23 cellular contexts compared by ENCODE assay signal in genomic region chr7:145431834-145432233, GRCh38.
DNase-seq lines count a peak whose midpoint lies in the region; ATAC-seq and TF ChIP-seq lines count a peak whose summit lies in the region.
"Had no signal": no experiment of that assay in that cellular context is flagged by ENCODE, and none has a peak within 500 bp of the region (broad histone marks: within the 10 kb centered on the region; RNA-seq: fewer than 3 reads in every experiment).

No MANE protein-coding gene starts in this region.

- POLR2A ChIA-PET in activated CD4-positive, alpha-beta T cell treated with anti-CD3 and anti-CD28 coated beads for 36 hours (lab: Charles Lee): no interaction called here

- no peak for TF ChIP-seq CTCF in colonic mucosa (IDR thresholded peaks at IDR 0.05)

- intact Hi-C loops in activated CD4-positive, alpha-beta T cell treated with anti-CD3 and anti-CD28 coated beads for 36 hours (cut with DNase I, micrococcal nuclease): no loop called here
- intact Hi-C loops in colonic mucosa (cut with DNase I): no loop called here

- H3K27ac Mint-ChIP-seq in activated CD4-positive, alpha-beta T cell treated with anti-CD3 and anti-CD28 coated beads for 36 hours: no peak overlapping the region
- H3K27ac Mint-ChIP-seq in stimulated activated effector memory CD8-positive, alpha-beta T cell treated with anti-CD3 and anti-CD28 coated beads, Interleukin-12 subunit alpha, Interleukin-12 subunit beta, amount 100 ng/mL, for 72 hours: no peak overlapping the region
- H3K27ac Mint-ChIP-seq: B cell; CD4-positive, CD25-positive, alpha-beta regulatory T cell; T-helper 1 cell treated with Interleukin-12 subunit alpha and Interleukin-12 subunit beta and Interleukin-4 antibody, amounts not matched to agents 30 μg/mL and 1 μg/mL, for 36 hours had no signal

- H3K4me3 Mint-ChIP-seq in activated CD4-positive, alpha-beta T cell treated with anti-CD3 and anti-CD28 coated beads for 36 hours: no peak overlapping the region
- no peak overlapping the region for H3K4me3 Mint-ChIP-seq in stimulated activated effector memory CD8-positive, alpha-beta T cell treated with anti-CD3 and anti-CD28 coated beads, Interleukin-12 subunit alpha, Interleukin-12 subunit beta, amount 100 ng/mL, for 72 hours
- H3K4me3 Mint-ChIP-seq: B cell; CD4-positive, CD25-positive, alpha-beta regulatory T cell; T-helper 1 cell treated with Interleukin-12 subunit alpha and Interleukin-12 subunit beta and Interleukin-4 antibody, amounts not matched to agents 30 μg/mL and 1 μg/mL, for 36 hours had no signal

- no peak overlapping the region for H3K9ac ChIP-seq in colonic mucosa (ENCODE audit: low read depth in 2 of 2, low read length in 2 of 2)

- peaks cover 8% of the 10 kb centered on the region for H3K9me3 Mint-ChIP-seq in activated CD4-positive, alpha-beta T cell treated with anti-CD3 and anti-CD28 coated beads for 36 hours (ENCODE audit: low read depth)
- peaks cover 24% of the 10 kb centered on the region for H3K9me3 Mint-ChIP-seq in stimulated activated effector memory CD8-positive, alpha-beta T cell treated with anti-CD3 and anti-CD28 coated beads, Interleukin-12 subunit alpha, Interleukin-12 subunit beta, amount 100 ng/mL, for 72 hours

- no peaks in the 10 kb centered on the region for H3K27me3 Mint-ChIP-seq in activated CD4-positive, alpha-beta T cell treated with anti-CD3 and anti-CD28 coated beads for 36 hours
- H3K27me3 Mint-ChIP-seq: B cell; CD4-positive, CD25-positive, alpha-beta regulatory T cell had no signal

- H3K36me3 ChIP-seq in colonic mucosa: no peaks in the 10 kb centered on the region

- peak; percentile 9 for ATAC-seq in activated CD4-positive, alpha-beta T cell treated with anti-CD3 and anti-CD28 coated beads for 36 hours
- peak; percentile 53 for ATAC-seq in HG02571 (IDR thresholded peaks at IDR 0.05; ENCODE audit: unreplicated experiment)
- ATAC-seq in HG02981 (IDR thresholded peaks at IDR 0.05; ENCODE audit: unreplicated experiment): peak; percentile 58
- peak; percentile 31 for ATAC-seq in stimulated activated effector memory CD8-positive, alpha-beta T cell treated with anti-CD3 and anti-CD28 coated beads, Interleukin-12 subunit alpha, Interleukin-12 subunit beta, amount 100 ng/mL, for 72 hours
- ATAC-seq in GM21825 (IDR thresholded peaks at IDR 0.05; ENCODE audit: unreplicated experiment): no peak

- H3K4me1 ChIP-seq in colonic mucosa: no peaks in the 10 kb centered on the region
- H3K4me1 ChIP-seq: Caco-2 had no signal

- H3K4me1 Mint-ChIP-seq in activated CD4-positive, alpha-beta T cell treated with anti-CD3 and anti-CD28 coated beads for 36 hours: no peaks in the 10 kb centered on the region
- no peaks in the 10 kb centered on the region for H3K4me1 Mint-ChIP-seq in stimulated activated effector memory CD8-positive, alpha-beta T cell treated with anti-CD3 and anti-CD28 coated beads, Interleukin-12 subunit alpha, Interleukin-12 subunit beta, amount 100 ng/mL, for 72 hours
- H3K4me1 Mint-ChIP-seq: B cell; CD4-positive, CD25-positive, alpha-beta regulatory T cell had no signal

- H3K27me3 ChIP-seq in colonic mucosa: no peaks in the 10 kb centered on the region

- H3K27ac ChIP-seq in colonic mucosa: no peak overlapping the region
- H3K27ac ChIP-seq: 22Rv1 had no signal

- CTCF ChIA-PET in activated CD4-positive, alpha-beta T cell treated with anti-CD3 and anti-CD28 coated beads for 36 hours (lab: Charles Lee): interaction anchor here (1.2 kb wide), 1 partner anchor 10 kb away, joined by 3 read pairs; no protein-coding TSS in a partner anchor

- no peak for DNase-seq in activated CD4-positive, alpha-beta T cell treated with anti-CD3 and anti-CD28 coated beads for 36 hours
- DNase-seq in activated CD4-positive, alpha-beta T cell treated with anti-CD3 and anti-CD28 coated beads for 4 hours: no peak
- no peak for DNase-seq in stimulated activated effector memory CD8-positive, alpha-beta T cell treated with anti-CD3 and anti-CD28 coated beads, Interleukin-12 subunit alpha, Interleukin-12 subunit beta, amount 100 ng/mL, for 72 hours (ENCODE audit: low spot score in 2 of 2)
- DNase-seq in colonic mucosa (no peak), retina (no peak)
- DNase-seq: Caco-2; CD4-positive, CD25-positive, alpha-beta regulatory T cell; H7; KBM-7; MV-4-11; NCI-H1417; NCI-H187 treated with DMSO at 0.1 percent for 48 hours; NCI-H446; NCI-H69; OCI-M1; RPMI8226; SIG-M5 had no signal

- no peaks in the 10 kb centered on the region for H3K9me3 ChIP-seq in colonic mucosa
- H3K9me3 ChIP-seq: Caco-2 had no signal

- H3K36me3 Mint-ChIP-seq in activated CD4-positive, alpha-beta T cell treated with anti-CD3 and anti-CD28 coated beads for 36 hours (ENCODE audit: low read depth): no peaks in the 10 kb centered on the region
- H3K36me3 Mint-ChIP-seq in stimulated activated effector memory CD8-positive, alpha-beta T cell treated with anti-CD3 and anti-CD28 coated beads, Interleukin-12 subunit alpha, Interleukin-12 subunit beta, amount 100 ng/mL, for 72 hours: no peaks in the 10 kb centered on the region
- H3K36me3 Mint-ChIP-seq: CD4-positive, CD25-positive, alpha-beta regulatory T cell had no signal

- no peak overlapping the region for H3K4me3 ChIP-seq in colonic mucosa
